1 cellular context compared by ENCODE assay signal in the genomic region with DNA sequence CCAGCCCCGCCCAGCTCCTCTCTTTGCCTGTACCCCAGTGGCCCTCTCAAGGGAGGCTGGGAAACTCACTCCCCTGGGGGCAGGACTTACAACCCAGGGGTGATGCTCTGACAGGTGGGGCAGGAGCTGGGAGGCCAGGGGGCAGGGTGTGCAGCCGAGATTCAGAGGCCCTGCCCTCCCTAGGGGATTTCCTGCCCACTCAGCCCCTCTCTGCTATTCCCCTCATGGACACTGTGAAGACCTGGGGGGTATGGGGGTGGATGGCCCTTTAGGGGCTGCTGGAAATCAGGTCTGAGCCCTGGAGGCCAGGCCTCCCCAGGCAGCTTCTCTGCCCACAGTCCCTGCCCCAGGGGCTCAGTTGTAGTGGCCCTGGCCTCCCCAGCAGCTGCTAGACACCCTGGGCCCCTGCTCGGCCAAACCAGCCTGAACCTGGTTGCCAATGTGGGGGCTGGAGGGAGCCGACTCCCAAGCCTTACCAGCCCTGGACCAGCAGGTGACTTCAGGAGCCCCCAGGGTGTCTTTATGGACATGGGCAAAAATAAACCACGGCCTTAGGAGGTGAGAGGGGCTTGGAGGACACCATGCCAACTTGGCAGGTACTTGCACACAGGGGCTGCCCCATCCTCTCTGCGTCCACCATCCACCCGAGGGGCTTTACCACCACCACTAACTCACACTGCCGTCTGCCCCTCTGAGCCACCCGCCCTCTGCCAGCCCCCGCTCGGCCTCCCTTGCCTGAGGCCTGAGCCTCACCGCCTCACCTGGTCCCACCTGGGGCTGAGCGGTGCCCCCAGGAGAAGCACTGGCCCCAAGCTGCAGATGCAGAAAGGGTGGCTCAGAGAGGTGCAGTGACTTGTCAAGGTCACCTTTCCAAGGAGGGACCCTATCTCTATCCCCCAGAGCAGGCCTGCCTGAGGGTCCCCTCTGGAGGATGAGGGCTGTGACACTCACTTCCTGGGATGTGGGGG.
TF ChIP-seq lines count a peak whose summit lies in the region.

No MANE protein-coding gene starts in this region.

TF ChIP-seq in HEK293, 187 proteins besides CTCF, POLR2A, EP300 and RAD21 (continued from another document and continues in another):
- TF ChIP-seq, protein P1, sequence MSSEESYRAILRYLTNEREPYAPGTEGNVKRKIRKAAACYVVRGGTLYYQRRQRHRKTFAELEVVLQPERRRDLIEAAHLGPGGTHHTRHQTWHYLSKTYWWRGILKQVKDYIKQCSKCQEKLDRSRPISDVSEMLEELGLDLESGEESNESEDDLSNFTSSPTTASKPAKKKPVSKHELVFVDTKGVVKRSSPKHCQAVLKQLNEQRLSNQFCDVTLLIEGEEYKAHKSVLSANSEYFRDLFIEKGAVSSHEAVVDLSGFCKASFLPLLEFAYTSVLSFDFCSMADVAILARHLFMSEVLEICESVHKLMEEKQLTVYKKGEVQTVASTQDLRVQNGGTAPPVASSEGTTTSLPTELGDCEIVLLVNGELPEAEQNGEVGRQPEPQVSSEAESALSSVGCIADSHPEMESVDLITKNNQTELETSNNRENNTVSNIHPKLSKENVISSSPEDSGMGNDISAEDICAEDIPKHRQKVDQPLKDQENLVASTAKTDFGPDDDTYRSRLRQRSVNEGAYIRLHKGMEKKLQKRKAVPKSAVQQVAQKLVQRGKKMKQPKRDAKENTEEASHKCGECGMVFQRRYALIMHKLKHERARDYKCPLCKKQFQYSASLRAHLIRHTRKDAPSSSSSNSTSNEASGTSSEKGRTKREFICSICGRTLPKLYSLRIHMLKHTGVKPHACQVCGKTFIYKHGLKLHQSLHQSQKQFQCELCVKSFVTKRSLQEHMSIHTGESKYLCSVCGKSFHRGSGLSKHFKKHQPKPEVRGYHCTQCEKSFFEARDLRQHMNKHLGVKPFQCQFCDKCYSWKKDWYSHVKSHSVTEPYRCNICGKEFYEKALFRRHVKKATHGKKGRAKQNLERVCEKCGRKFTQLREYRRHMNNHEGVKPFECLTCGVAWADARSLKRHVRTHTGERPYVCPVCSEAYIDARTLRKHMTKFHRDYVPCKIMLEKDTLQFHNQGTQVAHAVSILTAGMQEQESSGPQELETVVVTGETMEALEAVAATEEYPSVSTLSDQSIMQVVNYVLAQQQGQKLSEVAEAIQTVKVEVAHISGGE (tag by site-specific recombination; conservative IDR thresholded peaks at IDR 0.05; ENCODE audit: low read depth), result no peak
- TF ChIP-seq, protein P2, sequence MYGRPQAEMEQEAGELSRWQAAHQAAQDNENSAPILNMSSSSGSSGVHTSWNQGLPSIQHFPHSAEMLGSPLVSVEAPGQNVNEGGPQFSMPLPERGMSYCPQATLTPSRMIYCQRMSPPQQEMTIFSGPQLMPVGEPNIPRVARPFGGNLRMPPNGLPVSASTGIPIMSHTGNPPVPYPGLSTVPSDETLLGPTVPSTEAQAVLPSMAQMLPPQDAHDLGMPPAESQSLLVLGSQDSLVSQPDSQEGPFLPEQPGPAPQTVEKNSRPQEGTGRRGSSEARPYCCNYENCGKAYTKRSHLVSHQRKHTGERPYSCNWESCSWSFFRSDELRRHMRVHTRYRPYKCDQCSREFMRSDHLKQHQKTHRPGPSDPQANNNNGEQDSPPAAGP (tag by site-specific recombination; IDR thresholded peaks at IDR 0.05), result no peak
- TF ChIP-seq ZFP41 (tag by site-specific recombination; IDR thresholded peaks at IDR 0.05; ENCODE audit: borderline replicate concordance) (no peak), GLIS2 (tag by site-specific recombination; IDR thresholded peaks at IDR 0.05) (peak; percentile 50; the same call in 1 of the 2 replicates), ZNF146 (tag by site-specific recombination; IDR thresholded peaks at IDR 0.05) (no peak), ZNF426 (tag by site-specific recombination; IDR thresholded peaks at IDR 0.05) (no peak), ZNF433 (tag by site-specific recombination; IDR thresholded peaks at IDR 0.05; ENCODE audit: low read depth) (no peak), ZEB2 (tag by site-specific recombination; IDR thresholded peaks at IDR 0.05) (no peak), ZBTB7A (tag by site-specific recombination; IDR thresholded peaks at IDR 0.05; ENCODE audit: low read depth) (no peak), KLF8 (tag by site-specific recombination; IDR thresholded peaks at IDR 0.05) (no peak), ZFP69B (tag by site-specific recombination; IDR thresholded peaks at IDR 0.05) (no peak), ZBTB20 (tag by site-specific recombination; IDR thresholded peaks at IDR 0.05) (no peak), ZBTB21 (tag by site-specific recombination; IDR thresholded peaks at IDR 0.05) (no peak), ZNF501 (tag by site-specific recombination; IDR thresholded peaks at IDR 0.05) (no peak), GLIS1 (tag by site-specific recombination; IDR thresholded peaks at IDR 0.05) (peak; percentile 96), ZNF768 (tag by site-specific recombination; IDR thresholded peaks at IDR 0.05) (no peak), ZIC2 (tag by site-specific recombination; IDR thresholded peaks at IDR 0.05) (peak; percentile 65), KLF16 (tag by site-specific recombination; IDR thresholded peaks at IDR 0.05) (no peak), ZNF843 (tag by site-specific recombination; IDR thresholded peaks at IDR 0.05) (no peak)
- TF ChIP-seq, protein P3, sequence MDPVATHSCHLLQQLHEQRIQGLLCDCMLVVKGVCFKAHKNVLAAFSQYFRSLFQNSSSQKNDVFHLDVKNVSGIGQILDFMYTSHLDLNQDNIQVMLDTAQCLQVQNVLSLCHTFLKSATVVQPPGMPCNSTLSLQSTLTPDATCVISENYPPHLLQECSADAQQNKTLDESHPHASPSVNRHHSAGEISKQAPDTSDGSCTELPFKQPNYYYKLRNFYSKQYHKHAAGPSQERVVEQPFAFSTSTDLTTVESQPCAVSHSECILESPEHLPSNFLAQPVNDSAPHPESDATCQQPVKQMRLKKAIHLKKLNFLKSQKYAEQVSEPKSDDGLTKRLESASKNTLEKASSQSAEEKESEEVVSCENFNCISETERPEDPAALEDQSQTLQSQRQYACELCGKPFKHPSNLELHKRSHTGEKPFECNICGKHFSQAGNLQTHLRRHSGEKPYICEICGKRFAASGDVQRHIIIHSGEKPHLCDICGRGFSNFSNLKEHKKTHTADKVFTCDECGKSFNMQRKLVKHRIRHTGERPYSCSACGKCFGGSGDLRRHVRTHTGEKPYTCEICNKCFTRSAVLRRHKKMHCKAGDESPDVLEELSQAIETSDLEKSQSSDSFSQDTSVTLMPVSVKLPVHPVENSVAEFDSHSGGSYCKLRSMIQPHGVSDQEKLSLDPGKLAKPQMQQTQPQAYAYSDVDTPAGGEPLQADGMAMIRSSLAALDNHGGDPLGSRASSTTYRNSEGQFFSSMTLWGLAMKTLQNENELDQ (tag by site-specific recombination; IDR thresholded peaks at IDR 0.05; ENCODE audit: low read depth), result no peak
- TF ChIP-seq, protein P4, sequence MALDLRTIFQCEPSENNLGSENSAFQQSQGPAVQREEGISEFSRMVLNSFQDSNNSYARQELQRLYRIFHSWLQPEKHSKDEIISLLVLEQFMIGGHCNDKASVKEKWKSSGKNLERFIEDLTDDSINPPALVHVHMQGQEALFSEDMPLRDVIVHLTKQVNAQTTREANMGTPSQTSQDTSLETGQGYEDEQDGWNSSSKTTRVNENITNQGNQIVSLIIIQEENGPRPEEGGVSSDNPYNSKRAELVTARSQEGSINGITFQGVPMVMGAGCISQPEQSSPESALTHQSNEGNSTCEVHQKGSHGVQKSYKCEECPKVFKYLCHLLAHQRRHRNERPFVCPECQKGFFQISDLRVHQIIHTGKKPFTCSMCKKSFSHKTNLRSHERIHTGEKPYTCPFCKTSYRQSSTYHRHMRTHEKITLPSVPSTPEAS (tag by site-specific recombination; IDR thresholded peaks at IDR 0.05), result 0 out of 2 replicates have a peak, but pooled peaks have one; percentile 19
- TF ChIP-seq, protein P5, sequence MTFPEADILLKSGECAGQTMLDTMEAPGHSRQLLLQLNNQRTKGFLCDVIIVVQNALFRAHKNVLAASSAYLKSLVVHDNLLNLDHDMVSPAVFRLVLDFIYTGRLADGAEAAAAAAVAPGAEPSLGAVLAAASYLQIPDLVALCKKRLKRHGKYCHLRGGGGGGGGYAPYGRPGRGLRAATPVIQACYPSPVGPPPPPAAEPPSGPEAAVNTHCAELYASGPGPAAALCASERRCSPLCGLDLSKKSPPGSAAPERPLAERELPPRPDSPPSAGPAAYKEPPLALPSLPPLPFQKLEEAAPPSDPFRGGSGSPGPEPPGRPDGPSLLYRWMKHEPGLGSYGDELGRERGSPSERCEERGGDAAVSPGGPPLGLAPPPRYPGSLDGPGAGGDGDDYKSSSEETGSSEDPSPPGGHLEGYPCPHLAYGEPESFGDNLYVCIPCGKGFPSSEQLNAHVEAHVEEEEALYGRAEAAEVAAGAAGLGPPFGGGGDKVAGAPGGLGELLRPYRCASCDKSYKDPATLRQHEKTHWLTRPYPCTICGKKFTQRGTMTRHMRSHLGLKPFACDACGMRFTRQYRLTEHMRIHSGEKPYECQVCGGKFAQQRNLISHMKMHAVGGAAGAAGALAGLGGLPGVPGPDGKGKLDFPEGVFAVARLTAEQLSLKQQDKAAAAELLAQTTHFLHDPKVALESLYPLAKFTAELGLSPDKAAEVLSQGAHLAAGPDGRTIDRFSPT (tag by site-specific recombination; IDR thresholded peaks at IDR 0.05), result no peak
- TF ChIP-seq, protein P6, sequence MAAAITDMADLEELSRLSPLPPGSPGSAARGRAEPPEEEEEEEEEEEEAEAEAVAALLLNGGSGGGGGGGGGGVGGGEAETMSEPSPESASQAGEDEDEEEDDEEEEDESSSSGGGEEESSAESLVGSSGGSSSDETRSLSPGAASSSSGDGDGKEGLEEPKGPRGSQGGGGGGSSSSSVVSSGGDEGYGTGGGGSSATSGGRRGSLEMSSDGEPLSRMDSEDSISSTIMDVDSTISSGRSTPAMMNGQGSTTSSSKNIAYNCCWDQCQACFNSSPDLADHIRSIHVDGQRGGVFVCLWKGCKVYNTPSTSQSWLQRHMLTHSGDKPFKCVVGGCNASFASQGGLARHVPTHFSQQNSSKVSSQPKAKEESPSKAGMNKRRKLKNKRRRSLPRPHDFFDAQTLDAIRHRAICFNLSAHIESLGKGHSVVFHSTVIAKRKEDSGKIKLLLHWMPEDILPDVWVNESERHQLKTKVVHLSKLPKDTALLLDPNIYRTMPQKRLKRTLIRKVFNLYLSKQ (tag by site-specific recombination; IDR thresholded peaks at IDR 0.05; ENCODE audit: borderline replicate concordance), result no peak
- TF ChIP-seq, protein P7, sequence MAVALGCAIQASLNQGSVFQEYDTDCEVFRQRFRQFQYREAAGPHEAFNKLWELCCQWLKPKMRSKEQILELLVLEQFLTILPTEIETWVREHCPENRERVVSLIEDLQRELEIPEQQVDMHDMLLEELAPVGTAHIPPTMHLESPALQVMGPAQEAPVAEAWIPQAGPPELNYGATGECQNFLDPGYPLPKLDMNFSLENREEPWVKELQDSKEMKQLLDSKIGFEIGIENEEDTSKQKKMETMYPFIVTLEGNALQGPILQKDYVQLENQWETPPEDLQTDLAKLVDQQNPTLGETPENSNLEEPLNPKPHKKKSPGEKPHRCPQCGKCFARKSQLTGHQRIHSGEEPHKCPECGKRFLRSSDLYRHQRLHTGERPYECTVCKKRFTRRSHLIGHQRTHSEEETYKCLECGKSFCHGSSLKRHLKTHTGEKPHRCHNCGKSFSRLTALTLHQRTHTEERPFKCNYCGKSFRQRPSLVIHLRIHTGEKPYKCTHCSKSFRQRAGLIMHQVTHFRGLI (tag by site-specific recombination; IDR thresholded peaks at IDR 0.05), result no peak
- TF ChIP-seq, protein P8, sequence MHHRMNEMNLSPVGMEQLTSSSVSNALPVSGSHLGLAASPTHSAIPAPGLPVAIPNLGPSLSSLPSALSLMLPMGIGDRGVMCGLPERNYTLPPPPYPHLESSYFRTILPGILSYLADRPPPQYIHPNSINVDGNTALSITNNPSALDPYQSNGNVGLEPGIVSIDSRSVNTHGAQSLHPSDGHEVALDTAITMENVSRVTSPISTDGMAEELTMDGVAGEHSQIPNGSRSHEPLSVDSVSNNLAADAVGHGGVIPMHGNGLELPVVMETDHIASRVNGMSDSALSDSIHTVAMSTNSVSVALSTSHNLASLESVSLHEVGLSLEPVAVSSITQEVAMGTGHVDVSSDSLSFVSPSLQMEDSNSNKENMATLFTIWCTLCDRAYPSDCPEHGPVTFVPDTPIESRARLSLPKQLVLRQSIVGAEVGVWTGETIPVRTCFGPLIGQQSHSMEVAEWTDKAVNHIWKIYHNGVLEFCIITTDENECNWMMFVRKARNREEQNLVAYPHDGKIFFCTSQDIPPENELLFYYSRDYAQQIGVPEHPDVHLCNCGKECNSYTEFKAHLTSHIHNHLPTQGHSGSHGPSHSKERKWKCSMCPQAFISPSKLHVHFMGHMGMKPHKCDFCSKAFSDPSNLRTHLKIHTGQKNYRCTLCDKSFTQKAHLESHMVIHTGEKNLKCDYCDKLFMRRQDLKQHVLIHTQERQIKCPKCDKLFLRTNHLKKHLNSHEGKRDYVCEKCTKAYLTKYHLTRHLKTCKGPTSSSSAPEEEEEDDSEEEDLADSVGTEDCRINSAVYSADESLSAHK (tag by site-specific recombination; IDR thresholded peaks at IDR 0.05), result no peak
- TF ChIP-seq, protein P9, sequence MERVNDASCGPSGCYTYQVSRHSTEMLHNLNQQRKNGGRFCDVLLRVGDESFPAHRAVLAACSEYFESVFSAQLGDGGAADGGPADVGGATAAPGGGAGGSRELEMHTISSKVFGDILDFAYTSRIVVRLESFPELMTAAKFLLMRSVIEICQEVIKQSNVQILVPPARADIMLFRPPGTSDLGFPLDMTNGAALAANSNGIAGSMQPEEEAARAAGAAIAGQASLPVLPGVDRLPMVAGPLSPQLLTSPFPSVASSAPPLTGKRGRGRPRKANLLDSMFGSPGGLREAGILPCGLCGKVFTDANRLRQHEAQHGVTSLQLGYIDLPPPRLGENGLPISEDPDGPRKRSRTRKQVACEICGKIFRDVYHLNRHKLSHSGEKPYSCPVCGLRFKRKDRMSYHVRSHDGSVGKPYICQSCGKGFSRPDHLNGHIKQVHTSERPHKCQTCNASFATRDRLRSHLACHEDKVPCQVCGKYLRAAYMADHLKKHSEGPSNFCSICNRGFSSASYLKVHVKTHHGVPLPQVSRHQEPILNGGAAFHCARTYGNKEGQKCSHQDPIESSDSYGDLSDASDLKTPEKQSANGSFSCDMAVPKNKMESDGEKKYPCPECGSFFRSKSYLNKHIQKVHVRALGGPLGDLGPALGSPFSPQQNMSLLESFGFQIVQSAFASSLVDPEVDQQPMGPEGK (tag by site-specific recombination; IDR thresholded peaks at IDR 0.05), result no peak
- TF ChIP-seq, protein P10, sequence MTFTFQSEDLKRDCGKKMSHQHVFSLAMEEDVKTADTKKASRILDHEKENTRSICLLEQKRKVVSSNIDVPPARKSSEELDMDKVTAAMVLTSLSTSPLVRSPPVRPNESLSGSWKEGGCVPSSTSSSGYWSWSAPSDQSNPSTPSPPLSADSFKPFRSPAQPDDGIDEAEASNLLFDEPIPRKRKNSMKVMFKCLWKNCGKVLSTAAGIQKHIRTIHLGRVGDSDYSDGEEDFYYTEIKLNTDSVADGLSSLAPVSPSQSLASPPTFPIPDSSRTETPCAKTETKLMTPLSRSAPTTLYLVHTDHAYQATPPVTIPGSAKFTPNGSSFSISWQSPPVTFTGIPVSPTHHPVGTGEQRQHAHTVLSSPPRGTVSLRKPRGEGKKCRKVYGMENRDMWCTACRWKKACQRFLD (tag by site-specific recombination; IDR thresholded peaks at IDR 0.05), result no peak
